In the genomic region with DNA sequence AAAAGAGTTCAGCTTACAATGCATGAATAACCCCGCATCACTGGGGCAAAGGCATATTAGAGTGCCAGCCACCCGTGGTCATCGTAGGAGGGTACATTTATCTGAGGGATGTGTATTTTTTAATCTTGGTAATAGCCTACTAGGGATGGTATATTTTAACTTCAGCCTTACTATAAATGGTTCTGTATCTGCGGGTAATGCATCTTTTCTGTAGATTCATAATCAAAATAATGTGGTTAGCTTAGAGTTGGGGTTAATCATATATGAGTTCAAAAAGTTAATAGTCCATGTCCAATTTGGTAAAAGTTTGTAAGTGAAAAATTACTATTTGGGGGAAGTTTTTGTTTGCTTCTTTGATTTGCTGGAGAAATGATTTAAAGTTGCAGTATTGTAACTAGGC, we compare ENCODE assay signal across 34 cellular contexts.
"Had no signal": no experiment of that assay in that cellular context is flagged by ENCODE, and none has a peak within 500 bp of the region (broad histone marks: within the 10 kb centered on the region; RNA-seq: fewer than 3 reads in every experiment).

No MANE protein-coding gene starts in this region.

- H3K27ac ChIP-seq: adrenal gland, ascending aorta, body of pancreas, brain microvascular endothelial cell, breast epithelium, cardiac muscle cell had no signal

- DNase-seq: activated effector memory CD4-positive, alpha-beta T cell treated with anti-CD3 and anti-CD28 coated beads, Interleukin-2, amount 50 U/mL, for 16 hours; activated effector memory CD4-positive, alpha-beta T cell treated with Interleukin-2 at 50 U/mL for 16 hours; activated gamma-delta T cell; activated gamma-delta T cell treated with Interleukin-2 at 50 U/mL for 16 hours; activated naive CD4-positive, alpha-beta T cell; activated naive CD4-positive, alpha-beta T cell treated with anti-CD3 and anti-CD28 coated beads for 36 hours; activated naive CD4-positive, alpha-beta T cell treated with anti-CD3 and anti-CD28 coated beads, Interleukin-2, amount 10 ng/mL, durations not matched to agents 7 days and 5 days; activated naive CD4-positive, alpha-beta T cell treated with anti-CD3 and anti-CD28 coated beads, Interleukin-2, amount 50 U/mL, for 16 hours; activated naive CD4-positive, alpha-beta T cell treated with Interleukin-2 at 50 U/mL for 16 hours; activated naive CD8-positive, alpha-beta T cell treated with anti-CD3 and anti-CD28 coated beads for 36 hours; activated naive CD8-positive, alpha-beta T cell treated with anti-CD3 and anti-CD28 coated beads, Interleukin-2, amount 10 ng/mL, durations not matched to agents 7 days and 5 days; activated naive CD8-positive, alpha-beta T cell treated with anti-CD3 and anti-CD28 coated beads, Interleukin-2, amount 50 U/mL, for 24 hours; activated T-cell treated with anti-CD3 and anti-CD28 coated beads, Interleukin-2, amount 50 U/mL, for 1 hour; activated T-cell treated with anti-CD3 and anti-CD28 coated beads, Interleukin-2, amount 50 U/mL, for 24 hours; activated T-cell treated with anti-CD3 and anti-CD28 coated beads, Interleukin-2, amount 50 U/mL, for 4 hours; activated T-cell treated with anti-CD3 and anti-CD28 coated beads, Interleukin-2, amount 50 U/mL, for 48 hours; activated T-cell treated with anti-CD3 and anti-CD28 coated beads, Interleukin-2, amount 50 U/mL, for 72 hours; adrenal gland; amniotic stem cell; amygdala; anterior cingulate cortex; aorta; body of pancreas; brain microvascular endothelial cell; caudate nucleus; central memory CD4-positive, alpha-beta T cell; cerebellar nuclear complex had no signal

- H3K4me1 ChIP-seq: adrenal gland, ascending aorta, body of pancreas, breast epithelium had no signal

- H3K9me3 ChIP-seq: adrenal gland, ascending aorta, body of pancreas, breast epithelium had no signal

- H3K36me3 ChIP-seq: adrenal gland, ascending aorta, brain microvascular endothelial cell, breast epithelium, cardiac muscle cell had no signal

- ATAC-seq: activated naive CD4-positive, alpha-beta T cell treated with anti-CD3 and anti-CD28 coated beads, Interleukin-2, amount 50 U/mL, for 72 hours; activated naive CD8-positive, alpha-beta T cell treated with anti-CD3 and anti-CD28 coated beads, Interleukin-2, amount 50 U/mL, for 24 hours; activated T-cell treated with anti-CD3 and anti-CD28 coated beads, Interleukin-2, amount 50 U/mL, for 4 hours; activated T-cell treated with anti-CD3 and anti-CD28 coated beads, Interleukin-2, amount 50 U/mL, for 72 hours; activated T-helper 17 cell treated with anti-CD3 and anti-CD28 coated beads, Interleukin-2, amount 50 U/mL, for 72 hours; body of pancreas had no signal

- H3K27me3 ChIP-seq: adrenal gland, ascending aorta, body of pancreas, brain microvascular endothelial cell, breast epithelium, cardiac muscle cell had no signal

- H3K4me3 ChIP-seq: adrenal gland, ascending aorta, body of pancreas, breast epithelium, cardiac muscle cell had no signal

- FAIRE-seq: astrocyte, bronchial epithelial cell had no signal
